Comparison of ENCODE assay signal across 36 cellular contexts in the genomic region with DNA sequence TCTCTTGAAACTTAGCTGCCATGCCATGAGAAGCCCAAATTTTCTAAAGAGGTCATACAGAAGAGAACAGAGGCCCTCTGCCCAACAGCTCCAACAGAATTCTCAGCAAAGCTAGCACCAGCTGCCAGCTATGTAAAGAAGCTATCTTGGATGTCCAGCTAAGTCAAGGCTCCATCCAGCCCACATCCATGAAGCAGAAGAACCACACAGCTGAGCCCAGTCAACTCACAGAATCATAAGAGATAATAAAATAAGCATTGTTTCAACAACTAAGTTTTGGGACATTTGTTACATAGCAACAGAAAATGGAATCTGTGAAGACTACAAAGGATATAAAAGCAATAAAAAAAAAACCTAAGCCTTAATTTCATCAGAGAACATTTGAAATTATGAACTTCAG.
"Had no signal": no experiment of that assay in that cellular context is flagged by ENCODE, and none has a peak within 500 bp of the region (broad histone marks: within the 10 kb centered on the region; RNA-seq: fewer than 3 reads in every experiment).

No MANE protein-coding gene starts in this region.

- DNase-seq: Kasumi-1, MG63, MM.1S, MV-4-11, NCI-H1048, NCI-H1092, NCI-H1092 treated with DMSO at 0.1 percent for 48 hours, NCI-H1105, NCI-H1105 treated with DMSO at 0.1 percent for 48 hours, NCI-H1417, NCI-H1417 treated with DMSO at 0.1 percent for 48 hours, NCI-H1436, NCI-H1436 treated with DMSO at 0.1 percent for 48 hours, NCI-H146, NCI-H1694, NCI-H1694 treated with DMSO at 0.1 percent for 48 hours, NCI-H187, NCI-H187 treated with DMSO at 0.1 percent for 48 hours, NCI-H1930, NCI-H2029, NCI-H2029 treated with DMSO at 0.1 percent for 48 hours, NCI-H2081, NCI-H2081 treated with DMSO at 0.1 percent for 48 hours, NCI-H2107, NCI-H2171, NCI-H2171 treated with DMSO at 0.1 percent for 48 hours, NCI-H2227 treated with DMSO at 0.1 percent for 48 hours, NCI-H226, NCI-H345, NCI-H446, NCI-H446 treated with DMSO at 0.1 percent for 48 hours, NCI-H510A, NCI-H510A treated with DMSO at 0.1 percent for 48 hours, NCI-H524, NCI-H524 treated with DMSO at 0.1 percent for 48 hours, NCI-H526 had no signal

- H3K27me3 ChIP-seq: MG63 had no signal

- H3K9me3 ChIP-seq: MG63 had no signal

- H3K36me3 ChIP-seq: MG63 had no signal

- H3K4me3 ChIP-seq: MG63 had no signal
